8 cellular contexts compared by ENCODE assay signal in the genomic region with DNA sequence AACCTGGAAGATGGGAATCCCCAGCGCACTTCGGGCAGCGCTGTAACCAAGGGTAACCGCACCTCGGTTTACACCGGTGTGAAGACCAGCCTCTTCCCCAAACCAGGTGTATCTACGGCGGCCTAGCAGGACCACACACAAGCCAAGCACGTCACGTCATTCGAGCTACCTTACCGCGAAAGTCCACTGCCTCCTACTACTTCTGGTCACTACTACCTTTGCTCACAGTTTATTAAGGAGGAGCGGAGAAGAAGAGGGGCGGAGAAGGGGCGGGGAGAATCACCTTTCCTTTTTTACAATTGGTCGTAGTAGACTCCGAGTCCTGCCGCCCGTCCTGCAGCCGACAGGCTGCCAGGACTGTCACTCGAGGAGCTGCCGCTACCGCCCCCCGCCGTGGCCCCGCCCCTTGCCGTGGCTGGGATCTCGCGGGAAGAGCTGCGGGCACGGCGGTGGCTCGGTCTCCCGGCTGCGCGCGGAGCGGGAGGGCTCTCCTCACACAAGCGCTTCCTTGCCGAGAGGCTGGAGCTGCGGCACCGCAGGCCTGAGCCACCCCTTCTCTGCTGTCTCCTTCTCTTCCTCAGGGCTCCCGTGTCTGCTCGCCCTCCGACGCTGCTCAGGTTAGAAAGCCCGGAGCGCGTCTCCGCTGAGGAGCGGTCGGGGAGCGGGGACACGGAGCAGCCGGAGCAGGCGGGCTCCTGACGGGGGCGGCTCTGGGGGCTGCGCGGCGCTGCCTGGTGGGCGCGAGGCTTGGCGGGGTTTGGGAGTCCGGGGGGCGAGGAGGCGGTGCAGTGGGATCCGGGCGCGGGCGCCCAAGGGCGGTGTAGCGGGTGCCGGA. TPM values are rescaled to one million over a fixed set of nuclear protein-coding genes. Genes with fewer than 3 reads are reported as not detected.
DNase-seq lines count a peak whose midpoint lies in the region; ATAC-seq and TF ChIP-seq lines count a peak whose summit lies in the region.

GLCE (plus strand) TSS at position 495 of the 835 bp plus-strand sequence. CDS start 95,172 bp downstream, outside the sequence.

- H3K4me3 Mint-ChIP-seq in activated naive CD8-positive, alpha-beta T cell treated with anti-CD3 and anti-CD28 coated beads, Interleukin-2, amount 10 ng/mL, durations not matched to agents 7 days and 5 days = peak within 1 kb of the TSS; percentile 95

- peak; percentile 98 for DNase-seq in GM10266 (ENCODE audit: extremely low spot score)
- DNase-seq in NCI-H1105 treated with DMSO at 0.1 percent for 48 hours (lab: John Stamatoyannopoulos, UW) = peak; percentile 99
- DNase-seq in SKM-1 treated with dmso at 0.1 percent for 144 hours (lab: John Stamatoyannopoulos, UW; ENCODE audit: unreplicated experiment) = peak; percentile 95
- peak; percentile 98 for DNase-seq in activated naive CD8-positive, alpha-beta T cell treated with anti-CD3 and anti-CD28 coated beads, Interleukin-2, amount 10 ng/mL, durations not matched to agents 7 days and 5 days
- DNase-seq in head of caudate nucleus = peak; percentile 93 to 99 (median 98)
- DNase-seq in osteoblast (ENCODE audit: insufficient read length, low spot score, missing footprints) = peak; percentile 99
- peak; percentile 97 for DNase-seq in testis

- peaks cover 5% of the 10 kb centered on the region for H4K20me1 ChIP-seq in osteoblast (ENCODE audit: insufficient read depth, low read length)

- 0 to 2% methylated on average over 18 to 60 of the region's 75 CpGs for WGBS in testis, 2 donors

- H3K4me2 ChIP-seq in osteoblast (ENCODE audit: insufficient read depth, low read length) = peak within 1 kb of the TSS; percentile 92

- peak within 1 kb of the TSS; percentile 78 for H3K4me3 ChIP-seq in osteoblast (ENCODE audit: insufficient read depth, low read length)
- H3K4me3 ChIP-seq in testis = peak within 1 kb of the TSS; percentile 83 to 95

- H3K36me3 ChIP-seq in osteoblast (ENCODE audit: insufficient read depth, low read length) (no peaks in the 10 kb centered on the region), testis (ENCODE audit: low read depth, missing control alignments) (no peaks in the 10 kb centered on the region)

- peaks cover 7% of the 10 kb centered on the region for H3K4me1 ChIP-seq in osteoblast (ENCODE audit: insufficient read depth, low read length)
- H3K4me1 ChIP-seq in testis = no peaks in the 10 kb centered on the region

- no peaks in the 10 kb centered on the region for H3K9me3 Mint-ChIP-seq in activated naive CD8-positive, alpha-beta T cell treated with anti-CD3 and anti-CD28 coated beads, Interleukin-2, amount 10 ng/mL, durations not matched to agents 7 days and 5 days

- H3K9me3 ChIP-seq in osteoblast (ENCODE audit: low read depth, low read length) (no peaks in the 10 kb centered on the region), testis (no peaks in the 10 kb centered on the region)

- H3K27ac ChIP-seq in osteoblast (ENCODE audit: low read depth, low read length) (peak within 1 kb of the TSS; percentile 71), testis (peak within 1 kb of the TSS; percentile 75 to 84)

- TF ChIP-seq POLR2A in testis (IDR thresholded peaks at IDR 0.05) = peak; percentile 50

- intact Hi-C loops in head of caudate nucleus (cut with DNase I) = no loop called here
- intact Hi-C loops in testis (cut with DNase I; ENCODE audit: low total_unique reads) = no loop called here

- peak within 1 kb of the TSS; percentile 97 for H2AFZ ChIP-seq in osteoblast (ENCODE audit: low read length)

- H3K27me3 ChIP-seq in osteoblast (ENCODE audit: insufficient read depth, low read length) (no peaks in the 10 kb centered on the region), testis (no peaks in the 10 kb centered on the region)

- H3K27me3 Mint-ChIP-seq in activated naive CD8-positive, alpha-beta T cell treated with anti-CD3 and anti-CD28 coated beads, Interleukin-2, amount 10 ng/mL, durations not matched to agents 7 days and 5 days = peaks cover 30% of the 10 kb centered on the region

- peaks cover 17% of the 10 kb centered on the region for H3K79me2 ChIP-seq in osteoblast (ENCODE audit: insufficient read depth, low read length)

- H3K4me1 Mint-ChIP-seq in activated naive CD8-positive, alpha-beta T cell treated with anti-CD3 and anti-CD28 coated beads, Interleukin-2, amount 10 ng/mL, durations not matched to agents 7 days and 5 days = peaks cover 12% of the 10 kb centered on the region

- TF ChIP-seq CTCF in GM10266 (IDR thresholded peaks at IDR 0.05; ENCODE audit: control insufficient read depth, insufficient read depth, low read depth, missing control alignments) (no peak), osteoblast (IDR thresholded peaks at IDR 0.05; ENCODE audit: extremely low read depth, low read depth, low read length) (no peak), testis (IDR thresholded peaks at IDR 0.05) (no peak)

- ATAC-seq in HG02642 (IDR thresholded peaks at IDR 0.05; ENCODE audit: poor library complexity, unreplicated experiment) = peak; percentile 98
- peak; percentile 95 for ATAC-seq in activated naive CD8-positive, alpha-beta T cell treated with anti-CD3 and anti-CD28 coated beads, Interleukin-2, amount 10 ng/mL, durations not matched to agents 7 days and 5 days (ENCODE audit: low read depth)

- peak within 1 kb of the TSS; percentile 72 for H3K27ac Mint-ChIP-seq in activated naive CD8-positive, alpha-beta T cell treated with anti-CD3 and anti-CD28 coated beads, Interleukin-2, amount 10 ng/mL, durations not matched to agents 7 days and 5 days

- no peaks in the 10 kb centered on the region for H3K36me3 Mint-ChIP-seq in activated naive CD8-positive, alpha-beta T cell treated with anti-CD3 and anti-CD28 coated beads, Interleukin-2, amount 10 ng/mL, durations not matched to agents 7 days and 5 days

- POLR2A ChIA-PET in activated naive CD8-positive, alpha-beta T cell treated with anti-CD3 and anti-CD28 coated beads, Interleukin-2, amount 10 ng/mL, durations not matched to agents 7 days and 5 days (lab: Charles Lee) = interaction anchor here (0.7 to 1.4 kb wide), 8 partner anchors 34 to 938 kb away, joined by 3 to 5 read pairs (median 3); partner anchors contain the start of gene RPLP1

RNA-seq across cellular contexts. Expression of gene GLCE, which starts in this region (rescaled TPM):
- 1 to 10 TPM; 4.1 to 4.7 TPM for total RNA-seq in activated naive CD8-positive, alpha-beta T cell treated with anti-CD3 and anti-CD28 coated beads, Interleukin-2, amount 10 ng/mL, durations not matched to agents 7 days and 5 days
- total RNA-seq in osteoblast (14.8 and 17.7 TPM in 2 replicates), testis (10 to 100 TPM; 15.5 to 18.0 TPM)
- 10.2 TPM for polyA plus RNA-seq in testis (ENCODE audit: insufficient read depth, low read depth, low replicate concordance)

Comparison
In these comparisons a context has a peak if more than half of its experiments do, and no peak if none do; other contexts are left out.
1. Peak in every context shown above with its lines: DNase-seq, ATAC-seq, H3K4me3 ChIP-seq and H3K27ac ChIP-seq.